Comparison of ENCODE assay signal across 29 cellular contexts in genomic region chr15:86762874-86763273, GRCh38.
"Had no signal": no experiment of that assay in that cellular context is flagged by ENCODE, and none has a peak within 500 bp of the region (broad histone marks: within the 10 kb centered on the region; RNA-seq: fewer than 3 reads in every experiment).

No MANE protein-coding gene starts in this region.

- ATAC-seq: effector memory CD8-positive, alpha-beta T cell; esophagus mucosa; foreskin keratinocyte; gastrocnemius medialis; gastroesophageal sphincter; heart left ventricle; heart right ventricle had no signal

- H3K9me3 Mint-ChIP-seq: dendritic cell treated with granulocyte-macrophage colony-stimulating factor and Interleukin-4, amounts not matched to agents 40 ng/mL and 50 ng/mL, for 4 days; effector memory CD8-positive, alpha-beta T cell; endodermal cell had no signal

- H3K9me3 ChIP-seq: colonic mucosa, esophagus muscularis mucosa, esophagus squamous epithelium, gastrocnemius medialis, gastroesophageal sphincter, heart left ventricle had no signal

- DNase-seq: colonic mucosa; cortex of kidney; dermis blood vessel endothelial cell; dorsolateral prefrontal cortex; effector CD4-positive, alpha-beta T cell; effector CD8-positive, alpha-beta T cell; effector memory CD4-positive, alpha-beta T cell; effector memory CD8-positive, alpha-beta T cell; endodermal cell; erythroblast; esophagus squamous epithelium; foreskin fibroblast; foreskin keratinocyte; foreskin melanocyte; gastrocnemius medialis; glutamatergic neuron; head of caudate nucleus; heart left ventricle; heart right ventricle had no signal

- H3K27ac ChIP-seq: colonic mucosa, coronary artery, dorsolateral prefrontal cortex, epithelial cell of prostate, esophagus muscularis mucosa, esophagus squamous epithelium, foreskin keratinocyte, gastrocnemius medialis, gastroesophageal sphincter, heart left ventricle, heart right ventricle had no signal

- H3K4me3 ChIP-seq: colonic mucosa, coronary artery, dorsolateral prefrontal cortex, esophagus muscularis mucosa, esophagus squamous epithelium, gastrocnemius medialis, gastroesophageal sphincter, heart left ventricle, heart right ventricle had no signal

- H3K4me1 Mint-ChIP-seq: endodermal cell had no signal

- H3K27me3 ChIP-seq: colonic mucosa, esophagus muscularis mucosa, esophagus squamous epithelium, foreskin keratinocyte, gastrocnemius medialis, gastroesophageal sphincter, heart left ventricle, heart right ventricle had no signal

- H3K27ac Mint-ChIP-seq: dendritic cell treated with granulocyte-macrophage colony-stimulating factor and Interleukin-4, amounts not matched to agents 40 ng/mL and 50 ng/mL, for 4 days; effector memory CD8-positive, alpha-beta T cell; endodermal cell had no signal

- H3K27me3 Mint-ChIP-seq: dendritic cell treated with granulocyte-macrophage colony-stimulating factor and Interleukin-4, amounts not matched to agents 40 ng/mL and 50 ng/mL, for 4 days had no signal

- H3K4me3 Mint-ChIP-seq: dendritic cell treated with granulocyte-macrophage colony-stimulating factor and Interleukin-4, amounts not matched to agents 40 ng/mL and 50 ng/mL, for 4 days; effector memory CD8-positive, alpha-beta T cell; endodermal cell had no signal

- H3K4me1 ChIP-seq: colonic mucosa, esophagus squamous epithelium, foreskin keratinocyte had no signal

- FAIRE-seq: colon, endometrium, endothelial cell of umbilical vein, frontal cortex had no signal

- H3K36me3 ChIP-seq: colonic mucosa, esophagus muscularis mucosa, esophagus squamous epithelium, gastrocnemius medialis, gastroesophageal sphincter, heart left ventricle, heart right ventricle had no signal
